ENCODE assay signal across 21 cellular contexts in genomic region chr7:34544621-34545020, GRCh38.
"Had no signal": no experiment of that assay in that cellular context is flagged by ENCODE, and none has a peak within 500 bp of the region (broad histone marks: within the 10 kb centered on the region; RNA-seq: fewer than 3 reads in every experiment).

No MANE protein-coding gene starts in this region.

- H3K4me3 ChIP-seq: colonic mucosa, gastroesophageal sphincter, heart left ventricle, hepatocyte, neural progenitor cell, psoas muscle, sigmoid colon, testis, tibial artery had no signal

- H3K9me3 ChIP-seq: colonic mucosa, psoas muscle, testis had no signal

- H3K27ac ChIP-seq: colonic mucosa, epithelial cell of prostate, gastroesophageal sphincter, heart left ventricle, hepatocyte, neural progenitor cell, parathyroid adenoma, psoas muscle, sigmoid colon, testis, tibial artery had no signal

- H3K36me3 ChIP-seq: colonic mucosa, gastroesophageal sphincter, heart left ventricle, neural progenitor cell, sigmoid colon, tibial artery had no signal

- FAIRE-seq: kidney had no signal

- DNase-seq: colonic mucosa; effector CD8-positive, alpha-beta T cell; endodermal cell; foreskin fibroblast; heart left ventricle; kidney; mesenchymal stem cell; naive thymus-derived CD4-positive, alpha-beta T cell; psoas muscle; right cardiac atrium; sigmoid colon; stimulated activated CD4-positive, alpha-beta T cell treated with anti-CD3 and anti-CD28 coated beads, Interleukin-2, amount 100 ng/mL, for 24 hours; stimulated activated CD4-positive, alpha-beta T cell treated with anti-CD3 and anti-CD28 coated beads, Interleukin-4, amount 100 ng/mL, for 4 hours; stimulated activated naive CD8-positive, alpha-beta T cell treated with anti-CD3 and anti-CD28 coated beads, Interleukin-15, Interleukin-2, amounts not matched to agents 100 U/mL and 50 U/mL, for 24 hours; testis; tibial artery had no signal

- H3K4me1 ChIP-seq: colonic mucosa, gastroesophageal sphincter, heart left ventricle, neural progenitor cell, parathyroid adenoma, psoas muscle, sigmoid colon, testis, tibial artery had no signal

- H3K27me3 ChIP-seq: colonic mucosa, gastroesophageal sphincter, heart left ventricle, hepatocyte, neural progenitor cell, sigmoid colon, testis, tibial artery had no signal
